ENCODE assay signal across 9 cellular contexts in genomic region chr2:195477248-195477995, GRCh38.
DNase-seq lines count a peak whose midpoint lies in the region; ATAC-seq, FAIRE-seq and TF ChIP-seq lines count a peak whose summit lies in the region.
"Had no signal": no experiment of that assay in that cellular context is flagged by ENCODE, and none has a peak within 500 bp of the region (broad histone marks: within the 10 kb centered on the region; RNA-seq: fewer than 3 reads in every experiment).

No MANE protein-coding gene starts in this region.

- intact Hi-C loops in right lobe of liver (cut with DNase I) = no loop called here

- TF ChIP-seq CTCF in right lobe of liver (IDR thresholded peaks at IDR 0.05) = no peak

- H3K4me3 ChIP-seq in right lobe of liver = no peak overlapping the region

- no peaks in the 10 kb centered on the region for H3K4me1 ChIP-seq in right lobe of liver

- FAIRE-seq in GM12892 (lab: Jason Lieb, UNC) = no peak

- no peak for TF ChIP-seq POLR2A in right lobe of liver (IDR thresholded peaks at IDR 0.05)
- no peak for TF ChIP-seq POLR2A in GM12892 (IDR thresholded peaks at IDR 0.05; ENCODE audit: low read depth, low read length)

- no peaks in the 10 kb centered on the region for H3K9me3 ChIP-seq in right lobe of liver

- H3K27ac ChIP-seq in right lobe of liver = no peak overlapping the region

- DNase-seq in EH (ENCODE audit: low read depth) (peak; percentile 93), dedifferentiated amniotic fluid mesenchymal stem cell (ENCODE audit: extremely low spot score) (peak; percentile 54), right lobe of liver (no peak), NCI-H187 (lab: John Stamatoyannopoulos, UW) (no peak), mesenteric fat pad (ENCODE audit: low spot score) (no peak), GM12892 (ENCODE audit: insufficient read length) (no peak)
- DNase-seq: naive thymus-derived CD8-positive, alpha-beta T cell had no signal

- H3K36me3 ChIP-seq in right lobe of liver = no peaks in the 10 kb centered on the region

- WGBS in right lobe of liver (ENCODE audit: insufficient coverage, low coverage, low lambda C conversion rate, missing lambda C conversion rate) = 54% methylated on average over 2 of the region's 2 CpGs

- ATAC-seq in GM21526 (IDR thresholded peaks at IDR 0.05; ENCODE audit: low FRiP score, unreplicated experiment) (peak; percentile 64), HG03571 (IDR thresholded peaks at IDR 0.05; ENCODE audit: unreplicated experiment) (peak; percentile 50), right lobe of liver (no peak)
- ATAC-seq: naive thymus-derived CD8-positive, alpha-beta T cell had no signal

- no peaks in the 10 kb centered on the region for H3K27me3 ChIP-seq in right lobe of liver

Comparison
In these comparisons a context has a peak if more than half of its experiments do, and no peak if none do; other contexts are left out.
1. DNase-seq: peak in EH (single experiment) and dedifferentiated amniotic fluid mesenchymal stem cell (single experiment); none in right lobe of liver (0 of 3), NCI-H187 (0 of 2), mesenteric fat pad (single experiment) and GM12892 (single experiment).
2. ATAC-seq: peak in GM21526 (single experiment) and HG03571 (single experiment); none in right lobe of liver (0 of 4).